In the genomic region with DNA sequence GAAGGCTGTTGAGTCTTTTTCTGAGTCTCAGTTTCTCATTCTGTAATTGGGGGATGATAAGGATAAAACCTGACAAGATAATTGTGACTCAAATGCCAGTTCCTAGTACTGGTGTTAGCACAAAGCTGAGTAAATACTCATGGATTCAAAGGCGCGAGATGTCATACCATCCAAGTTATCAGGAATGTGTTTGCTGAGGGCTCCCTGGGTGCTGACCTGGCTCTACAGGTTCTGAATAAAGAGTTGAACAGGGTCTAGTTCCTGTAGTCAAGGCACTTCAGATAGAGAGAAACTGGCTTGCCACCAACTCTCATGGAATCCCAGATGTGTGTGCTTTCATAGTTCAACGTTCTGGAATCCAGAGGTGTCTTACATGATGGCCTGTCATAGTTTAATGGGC, we compare ENCODE assay signal across 23 cellular contexts.
DNase-seq lines count a peak whose midpoint lies in the region; ATAC-seq and TF ChIP-seq lines count a peak whose summit lies in the region.
"Had no signal": no experiment of that assay in that cellular context is flagged by ENCODE, and none has a peak within 500 bp of the region (broad histone marks: within the 10 kb centered on the region; RNA-seq: fewer than 3 reads in every experiment).

No MANE protein-coding gene starts in this region.

- peak overlapping the region; percentile 29 for H3K4me2 ChIP-seq in mammary epithelial cell (ENCODE audit: insufficient read depth, low read depth, low read length)

- no peaks in the 10 kb centered on the region for H3K27me3 Mint-ChIP-seq in MCF 10A (ENCODE audit: insufficient read depth, unreplicated experiment)
- no peaks in the 10 kb centered on the region for H3K27me3 Mint-ChIP-seq in activated T-helper 17 cell treated with anti-CD3 and anti-CD28 coated beads, Interleukin-2, amount 50 U/mL, for 72 hours

- H3K9me3 ChIP-seq in mammary epithelial cell (replicated peaks; ENCODE audit: insufficient read depth, low read length): peaks cover 7% of the 10 kb centered on the region
- H3K9me3 ChIP-seq: MG63, SJCRH30 had no signal

- H4K20me1 ChIP-seq in mammary epithelial cell (ENCODE audit: insufficient read depth, low read length): no peaks in the 10 kb centered on the region

- 70% methylated on average over 3 of the region's 3 CpGs for WGBS in mammary epithelial cell (ENCODE audit: low coverage, missing lambda C conversion rate)

- H3K4me1 Mint-ChIP-seq in MCF 10A (ENCODE audit: insufficient read depth, unreplicated experiment): peaks cover 10% of the 10 kb centered on the region
- H3K4me1 Mint-ChIP-seq in activated T-helper 17 cell treated with anti-CD3 and anti-CD28 coated beads, Interleukin-2, amount 50 U/mL, for 72 hours: peaks cover 34% of the 10 kb centered on the region

- H3K27me3 ChIP-seq in mammary epithelial cell (ENCODE audit: insufficient read depth, low read length): no peaks in the 10 kb centered on the region
- H3K27me3 ChIP-seq: MG63, SJCRH30 had no signal

- CTCF ChIA-PET in mammary epithelial cell (lab: Charles Lee; ENCODE audit: low non-redundant PET) (no interaction called here), MCF 10A (lab: Yijun Ruan, JAX) (interaction anchor here (0.6 kb wide), 1 partner anchor 17 kb away, joined by 3 read pairs; no protein-coding TSS in a partner anchor)

- no peak overlapping the region for H3K9ac ChIP-seq in mammary epithelial cell (ENCODE audit: insufficient read depth, low read length)

- DNase-seq in mammary epithelial cell (no peak), MCF 10A (ENCODE audit: unreplicated experiment) (no peak), NCI-H2029 treated with DMSO at 0.1 percent for 48 hours (lab: John Stamatoyannopoulos, UW) (peak; percentile 17), AG20443 (ENCODE audit: low spot score) (no peak), Kasumi-1 (lab: John Stamatoyannopoulos, UW) (no peak), middle frontal gyrus (ENCODE audit: extremely low spot score, low spot score) (no peak), GM03348 (ENCODE audit: low spot score) (no peak)
- DNase-seq: GDM1; GOT3; HCEC 1CT; IMR-90; Karpas-422; MG63; NCI-H1417; NCI-H187; NCI-H2227 treated with DMSO at 0.1 percent for 48 hours; NCI-H524; NCI-H774; NK-92 treated with Interleukin-12 subunit alpha and Interleukin-12 subunit beta, amount 100 ng/mL, for 24 hours; SJCRH30 had no signal

- dilution Hi-C loops in mammary epithelial cell (cut with HindIII; ENCODE audit: low sequenced_read_pairs): no loop called here

- H3K4me1 ChIP-seq in mammary epithelial cell (ENCODE audit: insufficient read depth, low read length): peaks cover 20% of the 10 kb centered on the region

- in situ Hi-C loops in mammary epithelial cell (cut with MboI; ENCODE audit: low sequenced_read_pairs in 2 of 2): no loop called here

- no peaks in the 10 kb centered on the region for H3K79me2 ChIP-seq in mammary epithelial cell (ENCODE audit: insufficient read depth, low read length)

- no peaks in the 10 kb centered on the region for H3K36me3 ChIP-seq in mammary epithelial cell (ENCODE audit: insufficient read depth, low read length)
- H3K36me3 ChIP-seq: SJCRH30 had no signal

- H3K27ac ChIP-seq in mammary epithelial cell (ENCODE audit: insufficient read depth, low read depth, low read length): no peak overlapping the region
- H3K27ac ChIP-seq: 22Rv1, SJCRH30 had no signal

- peak overlapping the region; percentile 42 for H2AFZ ChIP-seq in mammary epithelial cell (ENCODE audit: low read depth, low read length)

- no peaks in the 10 kb centered on the region for H3K9me3 Mint-ChIP-seq in MCF 10A (ENCODE audit: unreplicated experiment)
- no peaks in the 10 kb centered on the region for H3K9me3 Mint-ChIP-seq in activated T-helper 17 cell treated with anti-CD3 and anti-CD28 coated beads, Interleukin-2, amount 50 U/mL, for 72 hours
- H3K9me3 Mint-ChIP-seq: T-helper 1 cell treated with Interleukin-12 subunit alpha and Interleukin-12 subunit beta and Interleukin-4 antibody, amounts not matched to agents 30 μg/mL and 1 μg/mL, for 36 hours had no signal

- no peak for TF ChIP-seq CTCF in mammary epithelial cell (conservative IDR thresholded peaks at IDR 0.05 in 1 of 2, IDR thresholded peaks at IDR 0.05 in 1 of 2; ENCODE audit: extremely low read depth in 1 of 2, insufficient read depth in 1 of 2, low read depth in 1 of 2, low read length in 2 of 2)
- TF ChIP-seq CTCF in MCF 10A (IDR thresholded peaks at IDR 0.05; ENCODE audit: unreplicated experiment): no peak

- H3K27ac Mint-ChIP-seq in MCF 10A (ENCODE audit: low read depth, unreplicated experiment): no peak overlapping the region
- peak overlapping the region; percentile 81 for H3K27ac Mint-ChIP-seq in activated T-helper 17 cell treated with anti-CD3 and anti-CD28 coated beads, Interleukin-2, amount 50 U/mL, for 72 hours
- H3K27ac Mint-ChIP-seq: T-helper 1 cell treated with Interleukin-12 subunit alpha and Interleukin-12 subunit beta and Interleukin-4 antibody, amounts not matched to agents 30 μg/mL and 1 μg/mL, for 36 hours had no signal

- no peak overlapping the region for H3K4me3 ChIP-seq in mammary epithelial cell (replicated peaks in 1 of 3; ENCODE audit: insufficient read depth in 1 of 3, low read depth in 2 of 3, low read length in 3 of 3)
- H3K4me3 ChIP-seq: MG63, SJCRH30 had no signal

- no peak overlapping the region for H3K4me3 Mint-ChIP-seq in MCF 10A (ENCODE audit: unreplicated experiment)
- H3K4me3 Mint-ChIP-seq in activated T-helper 17 cell treated with anti-CD3 and anti-CD28 coated beads, Interleukin-2, amount 50 U/mL, for 72 hours: no peak overlapping the region
- H3K4me3 Mint-ChIP-seq: T-helper 1 cell treated with Interleukin-12 subunit alpha and Interleukin-12 subunit beta and Interleukin-4 antibody, amounts not matched to agents 30 μg/mL and 1 μg/mL, for 36 hours had no signal

- BruUV-seq in mammary epithelial cell (replicated peaks; lab: Mats Ljungman, UMichigan) (no TSS peak), MCF 10A (replicated peaks; lab: Mats Ljungman, UMichigan) (no TSS peak)

- intact Hi-C loops in mammary epithelial cell (cut with micrococcal nuclease) (no loop called here), MCF 10A (cut with micrococcal nuclease) (no loop called here)

- H3K36me3 Mint-ChIP-seq in MCF 10A (ENCODE audit: insufficient read depth, unreplicated experiment): no peaks in the 10 kb centered on the region
- peaks cover 41% of the 10 kb centered on the region for H3K36me3 Mint-ChIP-seq in activated T-helper 17 cell treated with anti-CD3 and anti-CD28 coated beads, Interleukin-2, amount 50 U/mL, for 72 hours (ENCODE audit: low read depth)

- POLR2A ChIA-PET in MCF 10A (lab: Yijun Ruan, JAX): interaction anchor here (0.6 kb wide), 1 partner anchor 51 kb away, joined by 3 read pairs; no protein-coding TSS in a partner anchor

- no peak for ATAC-seq in activated T-helper 17 cell treated with anti-CD3 and anti-CD28 coated beads, Interleukin-2, amount 50 U/mL, for 72 hours (replicated peaks)
